ENCODE assay signal across 1 cellular context in the genomic region with DNA sequence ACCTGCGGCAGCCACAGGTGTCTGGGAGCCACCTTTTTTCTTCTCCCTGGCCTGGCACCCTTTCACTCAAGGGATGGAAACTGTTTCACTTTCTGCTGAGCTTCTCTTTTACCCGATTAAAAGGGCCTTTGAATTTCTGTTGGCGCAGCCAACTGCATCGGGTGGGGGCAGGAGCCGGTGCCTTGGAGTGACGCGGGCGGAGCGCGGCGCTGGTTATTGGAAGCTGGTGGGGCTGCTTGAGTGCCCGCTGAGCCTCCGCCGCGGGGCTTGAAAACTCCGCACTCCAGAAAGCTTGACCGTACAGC.
A peak's percentile ranks its signal among the peaks of the same experiment; 100 is the strongest.
TF ChIP-seq lines count a peak whose summit lies in the region.

No MANE protein-coding gene starts in this region.

TF ChIP-seq in HEK293, 187 proteins besides CTCF, POLR2A, EP300 and RAD21 (continued from another document):
- TF ChIP-seq ZNF639 (tag by site-specific recombination; IDR thresholded peaks at IDR 0.05), result no peak
- peak; percentile 87 for TF ChIP-seq PRDM1 (tag by site-specific recombination; IDR thresholded peaks at IDR 0.05)
- TF ChIP-seq ZNF670 (tag by site-specific recombination; IDR thresholded peaks at IDR 0.05; ENCODE audit: low read depth), result no peak
- TF ChIP-seq ZNF449 (tag by site-specific recombination; IDR thresholded peaks at IDR 0.05), result 0 out of 2 replicates have a peak, but pooled peaks have one; percentile 22
